In the genomic region with DNA sequence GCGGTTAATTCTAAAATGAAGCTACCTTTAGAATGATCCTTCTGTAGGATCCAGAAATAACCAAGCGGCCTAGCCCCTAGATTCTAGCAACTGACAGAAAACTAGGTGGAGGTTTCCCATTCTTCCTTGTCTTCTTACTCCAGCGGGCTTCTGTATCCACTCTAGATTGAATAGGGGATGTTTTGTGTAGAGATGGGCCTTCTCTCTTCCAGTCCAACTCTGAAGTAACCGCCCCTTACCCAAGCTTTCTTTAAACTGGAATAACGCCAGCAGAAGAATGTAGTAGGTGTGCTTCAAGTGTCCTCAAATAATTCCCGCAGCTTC, we compare ENCODE assay signal across 8 cellular contexts. TPM values are rescaled to one million over a fixed set of nuclear protein-coding genes. Genes with fewer than 3 reads are reported as not detected.
DNase-seq lines count a peak whose midpoint lies in the region; ATAC-seq and TF ChIP-seq lines count a peak whose summit lies in the region.

No MANE protein-coding gene starts in this region.

- DNase-seq in cardiac muscle cell (ENCODE audit: low read depth in 1 of 2, low spot score in 1 of 2) (no peak), Right ventricle myocardium inferior (ENCODE audit: missing footprints) (no peak), choroid plexus epithelial cell (ENCODE audit: low read depth) (no peak), putamen (ENCODE audit: low spot score) (no peak), C1 segment of cervical spinal cord (lab: John Stamatoyannopoulos, UW) (no peak)
- DNase-seq in stimulated activated CD4-positive, alpha-beta T cell treated with anti-CD3 and anti-CD28 coated beads, Interleukin-15, amount 100 ng/mL, for 24 hours: no peak

- no peaks in the 10 kb centered on the region for H3K27me3 Mint-ChIP-seq in nephron (ENCODE audit: low read depth)

- H3K27me3 ChIP-seq in cardiac muscle cell: no peaks in the 10 kb centered on the region

- peak overlapping the region; percentile 72 for H3K4me3 ChIP-seq in cardiac muscle cell
- H3K4me3 ChIP-seq in choroid plexus epithelial cell (ENCODE audit: low read depth, low read length): peak overlapping the region; percentile 76

- H3K4me1 Mint-ChIP-seq in nephron: peaks cover 26% of the 10 kb centered on the region

- no peaks in the 10 kb centered on the region for H3K9me3 ChIP-seq in cardiac muscle cell (ENCODE audit: low read depth)

- peaks cover 14% of the 10 kb centered on the region for H3K4me1 ChIP-seq in cardiac muscle cell (ENCODE audit: low read depth)

- TF ChIP-seq CTCF in cardiac muscle cell (IDR thresholded peaks at IDR 0.05; ENCODE audit: low read depth, low read length) (no peak), choroid plexus epithelial cell (conservative IDR thresholded peaks at IDR 0.05; ENCODE audit: low read depth, low read length) (no peak), nephron (IDR thresholded peaks at IDR 0.05; ENCODE audit: unreplicated experiment in 3 of 3) (no peak)

- peak overlapping the region; percentile 91 for H3K27ac ChIP-seq in cardiac muscle cell

- intact Hi-C loops in Right ventricle myocardium inferior (cut with DNase I): no loop called here

- peak overlapping the region; percentile 90 to 93 (median 92) for H3K4me3 Mint-ChIP-seq in nephron

- H3K9me3 Mint-ChIP-seq in nephron: no peaks in the 10 kb centered on the region

- H3K27ac Mint-ChIP-seq in nephron: peak overlapping the region; percentile 77 to 95 (median 87)

- H3K36me3 ChIP-seq in cardiac muscle cell: peaks cover 5% of the 10 kb centered on the region

- H3K36me3 Mint-ChIP-seq in nephron (ENCODE audit: low read depth): peaks cover 14% of the 10 kb centered on the region

- ATAC-seq in Right ventricle myocardium inferior (no peak), HG03521 (IDR thresholded peaks at IDR 0.05; ENCODE audit: unreplicated experiment) (peak; percentile 3)

RNA-seq across cellular contexts. Expression of a gene that starts 0.4 kb away (rescaled TPM):
- total RNA-seq in cardiac muscle cell (27.3 and 32.3 TPM in 2 replicates), Right ventricle myocardium inferior (26.4 TPM)
- 30.7 and 37.8 TPM in 2 replicates for polyA plus RNA-seq in cardiac muscle cell
